ENCODE assay signal across 23 cellular contexts in genomic region chr17:1237471-1237870, GRCh38. TPM values are rescaled to one million over a fixed set of nuclear protein-coding genes. Genes with fewer than 3 reads are reported as not detected.
DNase-seq lines count a peak whose midpoint lies in the region; ATAC-seq, FAIRE-seq and TF ChIP-seq lines count a peak whose summit lies in the region.
"Had no signal": no experiment of that assay in that cellular context is flagged by ENCODE, and none has a peak within 500 bp of the region (broad histone marks: within the 10 kb centered on the region; RNA-seq: fewer than 3 reads in every experiment).

No MANE protein-coding gene starts in this region.

- 61% methylated on average over 6 of the region's 6 CpGs for WGBS in HepG2 (ENCODE audit: low lambda C conversion rate)
- WGBS in right lobe of liver (ENCODE audit: insufficient coverage, low coverage, low lambda C conversion rate, missing lambda C conversion rate) = 79% methylated on average over 4 of the region's 6 CpGs

- H3K27ac ChIP-seq in HepG2 (ENCODE audit: extremely low read length, insufficient read depth, low read length) (no peak overlapping the region), right lobe of liver (no peak overlapping the region)
- H3K27ac ChIP-seq: 22Rv1, BLaER1 had no signal

- no peaks in the 10 kb centered on the region for H3K36me3 ChIP-seq in HepG2 (replicated peaks in 1 of 2; ENCODE audit: control insufficient read depth in 1 of 2, insufficient read depth in 2 of 2, low read length in 2 of 2)
- no peaks in the 10 kb centered on the region for H3K36me3 ChIP-seq in right lobe of liver
- H3K36me3 ChIP-seq: BE2C, BLaER1 had no signal

- CTCF ChIA-PET in HepG2 (lab: Yijun Ruan, JAX; ENCODE audit: low intra/inter-chr PET ratio, low total read pairs) = no interaction called here

- H3K4me1 Mint-ChIP-seq in activated T-cell treated with anti-CD3 and anti-CD28 coated beads, Interleukin-2, amount 50 U/mL, for 72 hours (ENCODE audit: low read depth) = peaks cover 21% of the 10 kb centered on the region
- peaks cover 18% of the 10 kb centered on the region for H3K4me1 Mint-ChIP-seq in activated T-cell treated with anti-CD3 and anti-CD28 coated beads, Interleukin-2, amount 50 U/mL, for 24 hours (ENCODE audit: low read depth)

- no peaks in the 10 kb centered on the region for H3K36me3 Mint-ChIP-seq in activated T-cell treated with anti-CD3 and anti-CD28 coated beads, Interleukin-2, amount 50 U/mL, for 72 hours (ENCODE audit: insufficient read depth in 2 of 2)
- H3K36me3 Mint-ChIP-seq in activated T-cell treated with anti-CD3 and anti-CD28 coated beads, Interleukin-2, amount 50 U/mL, for 24 hours (ENCODE audit: low read depth) = no peaks in the 10 kb centered on the region
- H3K36me3 Mint-ChIP-seq: CD14-positive monocyte; CD4-positive, alpha-beta memory T cell; CD4-positive, CD25-positive, alpha-beta regulatory T cell had no signal

- no peak overlapping the region for H3K4me3 Mint-ChIP-seq in activated T-cell treated with anti-CD3 and anti-CD28 coated beads, Interleukin-2, amount 50 U/mL, for 72 hours
- no peak overlapping the region for H3K4me3 Mint-ChIP-seq in activated T-cell treated with anti-CD3 and anti-CD28 coated beads, Interleukin-2, amount 50 U/mL, for 24 hours
- H3K4me3 Mint-ChIP-seq: CD14-positive monocyte; CD4-positive, alpha-beta memory T cell; CD4-positive, CD25-positive, alpha-beta regulatory T cell; CD8-positive, alpha-beta memory T cell had no signal

- no peak overlapping the region for H3K9ac ChIP-seq in HepG2 (ENCODE audit: insufficient read depth, low read depth, low read length)
- H3K9ac ChIP-seq: BLaER1 had no signal

- H4K20me1 ChIP-seq in HepG2 (ENCODE audit: insufficient read depth, low read length) = no peaks in the 10 kb centered on the region
- H4K20me1 ChIP-seq: BLaER1 had no signal

- ATAC-seq in activated T-cell treated with anti-CD3 and anti-CD28 coated beads, Interleukin-2, amount 50 U/mL, for 72 hours (replicated peaks in 1 of 2) = no peak
- ATAC-seq in HepG2 (no peak), right lobe of liver (no peak)

- no peak for TF ChIP-seq RAD21 in HepG2 (CRISPR knock-in tag; IDR thresholded peaks at IDR 0.05)

- intact Hi-C loops in HepG2 (cut with micrococcal nuclease; ENCODE audit: unreplicated experiment) (no loop called here), right lobe of liver (cut with DNase I) (no loop called here)

- H3K27ac Mint-ChIP-seq in activated T-cell treated with anti-CD3 and anti-CD28 coated beads, Interleukin-2, amount 50 U/mL, for 72 hours = peak overlapping the region; percentile 38
- no peak overlapping the region for H3K27ac Mint-ChIP-seq in activated T-cell treated with anti-CD3 and anti-CD28 coated beads, Interleukin-2, amount 50 U/mL, for 24 hours
- H3K27ac Mint-ChIP-seq: CD14-positive monocyte; CD4-positive, alpha-beta memory T cell; CD4-positive, CD25-positive, alpha-beta regulatory T cell had no signal

- POLR2A ChIA-PET in HepG2 (lab: Yijun Ruan, JAX) = no interaction called here

- no TSS peak for BruUV-seq in HepG2 (replicated peaks; lab: Mats Ljungman, UMichigan)

- TF ChIP-seq POLR2A in HepG2 (IDR thresholded peaks at IDR 0.05; ENCODE audit: insufficient read depth in 1 of 2, low read depth in 2 of 2, low read length in 2 of 2) (no peak), right lobe of liver (IDR thresholded peaks at IDR 0.05) (no peak)

- no peak for DNase-seq in activated T-cell treated with anti-CD3 and anti-CD28 coated beads, Interleukin-2, amount 50 U/mL, for 72 hours
- no peak for DNase-seq in activated T-cell treated with anti-CD3 and anti-CD28 coated beads, Interleukin-2, amount 50 U/mL, for 24 hours
- no peak for DNase-seq in HepG2 (ENCODE audit: low spot score)
- no peak for DNase-seq in right lobe of liver
- DNase-seq in MV-4-11 (lab: John Stamatoyannopoulos, UW) = no peak
- DNase-seq: ACHN; BE2C; C1 segment of cervical spinal cord; CD4-positive, alpha-beta memory T cell; CD4-positive, CD25-positive, alpha-beta regulatory T cell; CD8-positive, alpha-beta memory T cell; COR-L47; DMS79 treated with DMSO at 0.1 percent for 48 hours; GF-D8 had no signal

- no peak overlapping the region for H3K4me3 ChIP-seq in HepG2 (replicated peaks in 1 of 3; ENCODE audit: insufficient read depth in 1 of 3, low read depth in 2 of 3, low read length in 3 of 3)
- H3K4me3 ChIP-seq in right lobe of liver = no peak overlapping the region
- H3K4me3 ChIP-seq: BLaER1 had no signal

- H3K27me3 Mint-ChIP-seq in activated T-cell treated with anti-CD3 and anti-CD28 coated beads, Interleukin-2, amount 50 U/mL, for 72 hours (ENCODE audit: low read depth) = peaks cover 25% of the 10 kb centered on the region
- H3K27me3 Mint-ChIP-seq in activated T-cell treated with anti-CD3 and anti-CD28 coated beads, Interleukin-2, amount 50 U/mL, for 24 hours = peaks cover 40% of the 10 kb centered on the region

- no peak overlapping the region for H3K4me2 ChIP-seq in HepG2 (ENCODE audit: low read depth, low read length)
- H3K4me2 ChIP-seq: BLaER1 had no signal

- H3K9me3 ChIP-seq in HepG2 (ENCODE audit: low read length) (no peaks in the 10 kb centered on the region), right lobe of liver (no peaks in the 10 kb centered on the region)
- H3K9me3 ChIP-seq: BE2C, BLaER1 had no signal

- TF ChIP-seq CTCF in HepG2 (CRISPR knock-in tag; IDR thresholded peaks at IDR 0.05) (no peak), right lobe of liver (IDR thresholded peaks at IDR 0.05) (no peak)

- no peaks in the 10 kb centered on the region for H3K9me3 Mint-ChIP-seq in activated T-cell treated with anti-CD3 and anti-CD28 coated beads, Interleukin-2, amount 50 U/mL, for 72 hours
- H3K9me3 Mint-ChIP-seq in activated T-cell treated with anti-CD3 and anti-CD28 coated beads, Interleukin-2, amount 50 U/mL, for 24 hours = no peaks in the 10 kb centered on the region
- H3K9me3 Mint-ChIP-seq: CD14-positive monocyte; CD4-positive, alpha-beta memory T cell had no signal

- H3K4me1 ChIP-seq in HepG2 (ENCODE audit: insufficient read depth, low read length) = no peaks in the 10 kb centered on the region
- no peaks in the 10 kb centered on the region for H3K4me1 ChIP-seq in right lobe of liver
- H3K4me1 ChIP-seq: BE2C had no signal

- no peak overlapping the region for H2AFZ ChIP-seq in HepG2 (ENCODE audit: low read length)

- in situ Hi-C loops in HepG2 (cut with HindIII; ENCODE audit: extremely low pct_ligation_motif_present, low pct_unique_long_range_greater_than_20kb) = no loop called here

- no peak for TF ChIP-seq EP300 in HepG2 (IDR thresholded peaks at IDR 0.05; ENCODE audit: low read depth in 2 of 2, low read length in 2 of 2)
- TF ChIP-seq EP300 in HepG2 (CRISPR knock-in tag; IDR thresholded peaks at IDR 0.05; ENCODE audit: borderline replicate concordance) = no peak

- H3K79me2 ChIP-seq in HepG2 (ENCODE audit: insufficient read depth, low read length) = no peaks in the 10 kb centered on the region

- peaks cover 0 to 11% of the 10 kb centered on the region in 2 experiments; a peak in 3 of 5 replicates for H3K27me3 ChIP-seq in HepG2 (ENCODE audit: control insufficient read depth in 1 of 2, insufficient read depth in 2 of 2, low read length in 2 of 2)
- no peaks in the 10 kb centered on the region for H3K27me3 ChIP-seq in right lobe of liver

- no peak for FAIRE-seq in HepG2 (lab: Jason Lieb, UNC)
- FAIRE-seq: G401.6, GM12891, GM19239 had no signal

RNA-seq across cellular contexts. Expression of gene BHLHA9, which starts 32.8 kb away (rescaled TPM):
- total RNA-seq in activated T-cell treated with anti-CD3 and anti-CD28 coated beads, Interleukin-2, amount 50 U/mL, for 72 hours = not detected
- total RNA-seq in HepG2 (2016; rRNA removed; fragmentation: Illumina TruSeq; extraction: Trizol) = not detected in 2 replicates
- total RNA-seq in HepG2 (2016; cell fraction: cytosol; rRNA removed; fragmentation: Illumina TruSeq; extraction: Trizol; ENCODE audit: low read depth) = not detected in 2 replicates
- not detected in 2 replicates for total RNA-seq in HepG2 (2016; cell fraction: insoluble cytoplasmic fraction; rRNA removed; fragmentation: Illumina TruSeq; extraction: Trizol)
- not detected in 2 replicates for total RNA-seq in HepG2 (2016; cell fraction: membrane; rRNA removed; fragmentation: Illumina TruSeq; extraction: Trizol)
- not detected in 2 replicates for total RNA-seq in HepG2 (2016; cell fraction: nucleus; rRNA removed; fragmentation: Illumina TruSeq; extraction: Trizol)
- not detected in 2 replicates for polyA plus RNA-seq in HepG2 (2011; rRNA removed)
- not detected in 2 replicates for polyA plus RNA-seq in HepG2 (2011; cell fraction: cytosol; rRNA removed)
- not detected in 2 replicates for polyA plus RNA-seq in HepG2 (2011; cell fraction: nucleus; rRNA removed)
- polyA plus RNA-seq in HepG2 (2012) = not detected in 2 replicates
- polyA plus RNA-seq in HepG2 (2016; cell fraction: cytosol; fragmentation: Illumina TruSeq; extraction: Trizol; ENCODE audit: low read depth) = not detected in 2 replicates
- not detected in 2 replicates for polyA plus RNA-seq in HepG2 (2016; cell fraction: insoluble cytoplasmic fraction; fragmentation: Illumina TruSeq; extraction: Trizol; ENCODE audit: low read depth)
- polyA plus RNA-seq in HepG2 (2016; cell fraction: membrane; fragmentation: Illumina TruSeq; extraction: Trizol; ENCODE audit: low read depth) = not detected in 2 replicates
- not detected in 2 replicates for polyA plus RNA-seq in HepG2 (2016; cell fraction: nucleus; fragmentation: Illumina TruSeq; extraction: Trizol; ENCODE audit: insufficient read depth, low read depth)
- polyA minus RNA-seq in HepG2 (2011; rRNA and poly(A)+ RNA removed; ENCODE audit: low replicate concordance) = not detected in 2 replicates
- not detected in 2 replicates for polyA minus RNA-seq in HepG2 (2011; cell fraction: cytosol; rRNA and poly(A)+ RNA removed)
- polyA minus RNA-seq in HepG2 (2011; cell fraction: nucleus; rRNA and poly(A)+ RNA removed) = not detected in 2 replicates
- not detected for total RNA-seq in right lobe of liver
- total RNA-seq: A172; A673; CD4-positive, alpha-beta memory T cell; CD4-positive, CD25-positive, alpha-beta regulatory T cell; CD8-positive, alpha-beta memory T cell had no signal
- polyA plus RNA-seq: AG04450; CD14-positive monocyte; CD4-positive, alpha-beta memory T cell; CD4-positive, CD25-positive, alpha-beta regulatory T cell; CD8-positive, alpha-beta memory T cell had no signal

RNA-seq across cellular contexts. Expression of gene TRARG1, which starts 42.0 kb away (rescaled TPM):
- total RNA-seq in activated T-cell treated with anti-CD3 and anti-CD28 coated beads, Interleukin-2, amount 50 U/mL, for 72 hours = under 1 TPM; 0.10 to 0.12 TPM
- not detected in 2 replicates for total RNA-seq in HepG2 (2016; rRNA removed; fragmentation: Illumina TruSeq; extraction: Trizol)
- total RNA-seq in HepG2 (2016; cell fraction: cytosol; rRNA removed; fragmentation: Illumina TruSeq; extraction: Trizol; ENCODE audit: low read depth) = not detected in 2 replicates
- total RNA-seq in HepG2 (2016; cell fraction: insoluble cytoplasmic fraction; rRNA removed; fragmentation: Illumina TruSeq; extraction: Trizol) = not detected in 2 replicates
- total RNA-seq in HepG2 (2016; cell fraction: membrane; rRNA removed; fragmentation: Illumina TruSeq; extraction: Trizol) = not detected in 2 replicates
- not detected in 2 replicates for total RNA-seq in HepG2 (2016; cell fraction: nucleus; rRNA removed; fragmentation: Illumina TruSeq; extraction: Trizol)
- not detected in 2 replicates for polyA plus RNA-seq in HepG2 (2011; rRNA removed)
- not detected in 2 replicates for polyA plus RNA-seq in HepG2 (2011; cell fraction: cytosol; rRNA removed)
- not detected in 2 replicates for polyA plus RNA-seq in HepG2 (2011; cell fraction: nucleus; rRNA removed)
- not detected in 2 replicates for polyA plus RNA-seq in HepG2 (2012)
- polyA plus RNA-seq in HepG2 (2016; cell fraction: cytosol; fragmentation: Illumina TruSeq; extraction: Trizol; ENCODE audit: low read depth) = not detected in 2 replicates
- polyA plus RNA-seq in HepG2 (2016; cell fraction: insoluble cytoplasmic fraction; fragmentation: Illumina TruSeq; extraction: Trizol; ENCODE audit: low read depth) = not detected in 2 replicates
- not detected in 2 replicates for polyA plus RNA-seq in HepG2 (2016; cell fraction: membrane; fragmentation: Illumina TruSeq; extraction: Trizol; ENCODE audit: low read depth)
- polyA plus RNA-seq in HepG2 (2016; cell fraction: nucleus; fragmentation: Illumina TruSeq; extraction: Trizol; ENCODE audit: insufficient read depth, low read depth) = not detected in 2 replicates
- not detected in 2 replicates for polyA minus RNA-seq in HepG2 (2011; rRNA and poly(A)+ RNA removed; ENCODE audit: low replicate concordance)
- polyA minus RNA-seq in HepG2 (2011; cell fraction: cytosol; rRNA and poly(A)+ RNA removed) = not detected in 2 replicates
- polyA minus RNA-seq in HepG2 (2011; cell fraction: nucleus; rRNA and poly(A)+ RNA removed) = not detected in 2 replicates
- not detected for total RNA-seq in right lobe of liver
- total RNA-seq: A172; A673; CD4-positive, alpha-beta memory T cell; CD8-positive, alpha-beta memory T cell had no signal
- polyA plus RNA-seq: AG04450; CD14-positive monocyte; CD4-positive, alpha-beta memory T cell; CD8-positive, alpha-beta memory T cell had no signal

RNA-seq across cellular contexts. Expression of gene ABR, which starts 57.7 kb away (rescaled TPM):
- 10 to 100 TPM; 65.8 to 70.8 TPM for total RNA-seq in activated T-cell treated with anti-CD3 and anti-CD28 coated beads, Interleukin-2, amount 50 U/mL, for 72 hours
- total RNA-seq in HepG2 (2016; rRNA removed; fragmentation: Illumina TruSeq; extraction: Trizol) (10.9 and 12.4 TPM in 2 replicates), right lobe of liver (10 to 100 TPM in 3 of 6 experiments, 1 to 10 TPM in 3; 7.4 to 21.5 (median 11.3) TPM)
- total RNA-seq in HepG2 (2016; cell fraction: cytosol; rRNA removed; fragmentation: Illumina TruSeq; extraction: Trizol; ENCODE audit: low read depth) = 5.9 and 7.8 TPM in 2 replicates
- 9.1 and 11.6 TPM in 2 replicates for total RNA-seq in HepG2 (2016; cell fraction: insoluble cytoplasmic fraction; rRNA removed; fragmentation: Illumina TruSeq; extraction: Trizol)
- total RNA-seq in HepG2 (2016; cell fraction: membrane; rRNA removed; fragmentation: Illumina TruSeq; extraction: Trizol) = 9.3 and 10.5 TPM in 2 replicates
- total RNA-seq in HepG2 (2016; cell fraction: nucleus; rRNA removed; fragmentation: Illumina TruSeq; extraction: Trizol) = 8.0 and 11.0 TPM in 2 replicates
- 40.4 TPM in 2 replicates for polyA plus RNA-seq in HepG2 (2011; rRNA removed)
- 13.2 and 21.6 TPM in 2 replicates for polyA plus RNA-seq in HepG2 (2011; cell fraction: cytosol; rRNA removed)
- polyA plus RNA-seq in HepG2 (2011; cell fraction: nucleus; rRNA removed) = 68.7 and 98.6 TPM in 2 replicates
- polyA plus RNA-seq in HepG2 (2012) = 10.2 and 11.3 TPM in 2 replicates
- 0.85 and 1.1 TPM in 2 replicates for polyA plus RNA-seq in HepG2 (2016; cell fraction: cytosol; fragmentation: Illumina TruSeq; extraction: Trizol; ENCODE audit: low read depth)
- 8.6 and 11.0 TPM in 2 replicates for polyA plus RNA-seq in HepG2 (2016; cell fraction: insoluble cytoplasmic fraction; fragmentation: Illumina TruSeq; extraction: Trizol; ENCODE audit: low read depth)
- polyA plus RNA-seq in HepG2 (2016; cell fraction: membrane; fragmentation: Illumina TruSeq; extraction: Trizol; ENCODE audit: low read depth) = 2.9 and 3.5 TPM in 2 replicates
- 18.8 and 21.3 TPM in 2 replicates for polyA plus RNA-seq in HepG2 (2016; cell fraction: nucleus; fragmentation: Illumina TruSeq; extraction: Trizol; ENCODE audit: insufficient read depth, low read depth)
- 37.5 and 62.6 TPM in 2 replicates for polyA minus RNA-seq in HepG2 (2011; rRNA and poly(A)+ RNA removed; ENCODE audit: low replicate concordance)
- polyA minus RNA-seq in HepG2 (2011; cell fraction: cytosol; rRNA and poly(A)+ RNA removed) = 19.0 and 21.4 TPM in 2 replicates
- polyA minus RNA-seq in HepG2 (2011; cell fraction: nucleus; rRNA and poly(A)+ RNA removed) = 24.5 and 24.6 TPM in 2 replicates
